ENCODE assay signal across 24 cellular contexts in the genomic region with DNA sequence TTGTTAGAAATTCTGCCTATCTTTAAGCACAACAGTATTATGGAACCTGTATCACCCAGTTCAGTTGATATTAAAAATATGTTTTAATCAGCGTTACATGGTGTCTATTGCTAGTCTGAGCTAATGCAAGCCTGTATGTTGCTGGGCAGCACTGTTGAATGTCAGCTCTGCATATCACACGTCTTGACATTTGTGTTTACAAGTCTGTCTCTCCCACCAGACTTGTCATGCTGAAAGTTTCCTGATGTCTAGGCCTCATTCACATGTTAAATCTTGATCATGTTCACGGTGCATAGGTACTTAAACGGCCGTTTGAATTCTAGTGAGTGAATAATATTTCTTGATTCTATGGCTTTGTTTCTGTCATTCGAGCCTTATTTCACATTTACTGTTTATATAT.
"Had no signal": no experiment of that assay in that cellular context is flagged by ENCODE, and none has a peak within 500 bp of the region (broad histone marks: within the 10 kb centered on the region; RNA-seq: fewer than 3 reads in every experiment).

No MANE protein-coding gene starts in this region.

- H3K36me3 Mint-ChIP-seq: memory B cell; natural killer cell treated with Interleukin-12 subunit alpha and Interleukin-12 subunit beta and Interleukin-15 and Interleukin-18, amount 100 ng/mL, for 72 hours had no signal

- H3K9me3 ChIP-seq: adrenal gland, thoracic aorta had no signal

- H3K4me3 Mint-ChIP-seq: activated CD4-positive, alpha-beta T cell treated with anti-CD3 and anti-CD28 coated beads for 36 hours; activated naive CD4-positive, alpha-beta T cell treated with anti-CD3 and anti-CD28 coated beads, Interleukin-2, amount 10 ng/mL, durations not matched to agents 7 days and 5 days; memory B cell; natural killer cell treated with Interleukin-12 subunit alpha and Interleukin-12 subunit beta and Interleukin-15 and Interleukin-18, amount 100 ng/mL, for 72 hours; T-helper 2 cell treated with Interferon-gamma antibody and Interleukin-4, amounts not matched to agents 5 μg/mL and 100 μg/mL, for 36 hours had no signal

- H3K4me3 ChIP-seq: adrenal gland, body of pancreas, esophagus muscularis mucosa, heart right ventricle, thoracic aorta had no signal

- H3K36me3 ChIP-seq: adrenal gland, esophagus muscularis mucosa, heart right ventricle, thoracic aorta had no signal

- H3K4me1 Mint-ChIP-seq: memory B cell had no signal

- H3K27me3 ChIP-seq: adrenal gland, body of pancreas, esophagus muscularis mucosa, heart right ventricle had no signal

- H3K9me3 Mint-ChIP-seq: memory B cell had no signal

- ATAC-seq: activated CD4-positive, alpha-beta T cell treated with anti-CD3 and anti-CD28 coated beads for 36 hours; activated T-cell treated with anti-CD3 and anti-CD28 coated beads, Interleukin-2, amount 50 U/mL, for 4 hours; body of pancreas; heart right ventricle; natural killer cell treated with Interleukin-12 subunit alpha and Interleukin-12 subunit beta and Interleukin-15 and Interleukin-18, amount 100 ng/mL, for 72 hours; right cardiac atrium had no signal

- H3K27ac ChIP-seq: adrenal gland, body of pancreas, esophagus muscularis mucosa, heart right ventricle, thoracic aorta had no signal

- H3K27ac Mint-ChIP-seq: memory B cell; natural killer cell treated with Interleukin-12 subunit alpha and Interleukin-12 subunit beta and Interleukin-15 and Interleukin-18, amount 100 ng/mL, for 72 hours; T-helper 2 cell treated with Interferon-gamma antibody and Interleukin-4, amounts not matched to agents 5 μg/mL and 100 μg/mL, for 36 hours had no signal

- H3K27me3 Mint-ChIP-seq: activated CD4-positive, alpha-beta T cell treated with anti-CD3 and anti-CD28 coated beads for 36 hours; activated naive CD4-positive, alpha-beta T cell treated with anti-CD3 and anti-CD28 coated beads, Interleukin-2, amount 10 ng/mL, durations not matched to agents 7 days and 5 days; memory B cell; natural killer cell treated with Interleukin-12 subunit alpha and Interleukin-12 subunit beta and Interleukin-15 and Interleukin-18, amount 100 ng/mL, for 72 hours had no signal

- H3K4me1 ChIP-seq: adrenal gland, body of pancreas, esophagus muscularis mucosa, heart right ventricle had no signal

- DNase-seq: activated CD4-positive, alpha-beta T cell treated with anti-CD3 and anti-CD28 coated beads for 36 hours; activated CD4-positive, alpha-beta T cell treated with anti-CD3 and anti-CD28 coated beads, Interleukin-2, amount 50 U/mL, for 48 hours; activated CD4-positive, CD25-positive, alpha-beta regulatory T cell; activated CD8-positive, alpha-beta memory T cell treated with anti-CD3 and anti-CD28 coated beads, Interleukin-2, amount 50 U/mL, for 48 hours; activated naive CD4-positive, alpha-beta T cell treated with anti-CD3 and anti-CD28 coated beads, Interleukin-2, amount 10 ng/mL, durations not matched to agents 7 days and 5 days; activated T-cell treated with anti-CD3 and anti-CD28 coated beads, Interleukin-2, amount 50 U/mL, for 4 hours; adrenal gland; aorta; body of pancreas; dermis blood vessel endothelial cell; effector CD4-positive, alpha-beta T cell; foreskin melanocyte; heart right ventricle; midbrain; posterior cingulate gyrus; right cardiac atrium; stimulated activated CD4-positive, alpha-beta T cell treated with anti-CD3 and anti-CD28 coated beads, Interleukin-15, amount 100 ng/mL, for 24 hours; stimulated activated CD4-positive, alpha-beta T cell treated with anti-CD3 and anti-CD28 coated beads, Interleukin-2, amount 100 ng/mL, for 24 hours; trophoblast cell had no signal
